ENCODE assay signal across 17 cellular contexts in the genomic region with DNA sequence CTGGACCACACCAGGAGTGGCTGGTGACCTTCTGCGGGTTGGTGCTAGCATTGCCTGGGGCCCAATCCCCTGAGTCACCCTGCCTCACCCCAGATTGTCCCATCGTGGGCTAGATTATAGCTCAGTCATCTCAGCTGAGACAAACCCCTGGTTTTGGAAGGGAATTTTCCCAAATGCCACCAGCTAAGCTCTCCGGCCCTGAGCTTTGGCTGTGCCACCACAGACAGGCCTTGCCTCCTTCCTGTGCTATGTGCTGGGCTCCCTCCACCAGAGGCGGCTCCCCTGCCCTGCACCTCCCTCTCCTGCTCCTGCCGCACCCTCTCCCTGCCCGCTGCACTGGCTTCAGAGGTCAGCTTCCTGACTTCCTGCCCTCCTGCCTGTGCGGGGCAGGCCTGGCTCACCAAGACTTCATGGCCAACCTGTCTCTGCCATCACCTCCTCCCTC.
DNase-seq lines count a peak whose midpoint lies in the region; ATAC-seq and TF ChIP-seq lines count a peak whose summit lies in the region.
"Had no signal": no experiment of that assay in that cellular context is flagged by ENCODE, and none has a peak within 500 bp of the region (broad histone marks: within the 10 kb centered on the region; RNA-seq: fewer than 3 reads in every experiment).

No MANE protein-coding gene starts in this region.

- intact Hi-C loops in Caco-2 (cut with micrococcal nuclease; ENCODE audit: unreplicated experiment) (no loop called here), mucosa of descending colon (cut with DNase I, micrococcal nuclease) (no loop called here), prostate gland (cut with DNase I) (loop anchor here (10.0 kb wide), 1 partner anchor 69 kb away; no protein-coding TSS in a partner anchor)
- intact Hi-C loops in activated CD8-positive, alpha-beta T cell treated with anti-CD3 and anti-CD28 coated beads for 36 hours (cut with micrococcal nuclease) = loop anchor here (5.0 kb wide), 1 partner anchor 196 kb away; a partner anchor contains a TSS

- no peaks in the 10 kb centered on the region for H3K27me3 Mint-ChIP-seq in Caco-2 (ENCODE audit: insufficient read depth, unreplicated experiment)
- peaks cover 2% of the 10 kb centered on the region for H3K27me3 Mint-ChIP-seq in activated CD8-positive, alpha-beta T cell treated with anti-CD3 and anti-CD28 coated beads for 36 hours
- H3K27me3 Mint-ChIP-seq: activated naive CD4-positive, alpha-beta T cell treated with anti-CD3 and anti-CD28 coated beads, Interleukin-2, amount 50 U/mL, for 24 hours had no signal

- H3K27ac ChIP-seq in prostate gland = no peak overlapping the region
- H3K27ac ChIP-seq: C4-2B, colonic mucosa, esophagus squamous epithelium, stomach had no signal

- H3K4me1 ChIP-seq in Caco-2 (no peaks in the 10 kb centered on the region), mucosa of descending colon (ENCODE audit: low read depth) (no peaks in the 10 kb centered on the region), prostate gland (replicated peaks) (peaks cover 10% of the 10 kb centered on the region)
- H3K4me1 ChIP-seq: colonic mucosa had no signal

- peak; percentile 47 for ATAC-seq in mucosa of descending colon
- ATAC-seq in activated CD8-positive, alpha-beta T cell treated with anti-CD3 and anti-CD28 coated beads for 36 hours = no peak
- ATAC-seq: K562 had no signal

- TF ChIP-seq CTCF in Caco-2 (IDR thresholded peaks at IDR 0.05; ENCODE audit: insufficient read depth in 1 of 2, low read depth in 1 of 2, low read length in 1 of 2, severe bottlenecking in 1 of 2, unreplicated experiment in 1 of 2) = no peak
- no peak for TF ChIP-seq CTCF in mucosa of descending colon (IDR thresholded peaks at IDR 0.05)
- no peak for TF ChIP-seq CTCF in prostate gland (IDR thresholded peaks at IDR 0.05)
- no peak for TF ChIP-seq CTCF in activated CD8-positive, alpha-beta T cell treated with anti-CD3 and anti-CD28 coated beads for 36 hours (IDR thresholded peaks at IDR 0.05)

- H3K36me3 Mint-ChIP-seq in Caco-2 (ENCODE audit: insufficient read depth, unreplicated experiment) = no peaks in the 10 kb centered on the region
- no peaks in the 10 kb centered on the region for H3K36me3 Mint-ChIP-seq in activated CD8-positive, alpha-beta T cell treated with anti-CD3 and anti-CD28 coated beads for 36 hours (ENCODE audit: low read depth)
- H3K36me3 Mint-ChIP-seq: activated naive CD4-positive, alpha-beta T cell treated with anti-CD3 and anti-CD28 coated beads, Interleukin-2, amount 50 U/mL, for 24 hours had no signal

- H3K9me3 Mint-ChIP-seq in Caco-2 (ENCODE audit: unreplicated experiment) = no peaks in the 10 kb centered on the region
- H3K9me3 Mint-ChIP-seq in activated CD8-positive, alpha-beta T cell treated with anti-CD3 and anti-CD28 coated beads for 36 hours = no peaks in the 10 kb centered on the region
- H3K9me3 Mint-ChIP-seq: activated naive CD4-positive, alpha-beta T cell treated with anti-CD3 and anti-CD28 coated beads, Interleukin-2, amount 50 U/mL, for 24 hours had no signal

- H3K4me3 ChIP-seq in Caco-2 (ENCODE audit: low read depth, low read length) (no peak overlapping the region), mucosa of descending colon (no peak overlapping the region), prostate gland (no peak overlapping the region)
- H3K4me3 ChIP-seq: colonic mucosa, esophagus squamous epithelium, K562, stomach had no signal

- no peak for TF ChIP-seq POLR2A in prostate gland (IDR thresholded peaks at IDR 0.05)

- BruUV-seq in Caco-2 (replicated peaks; lab: Mats Ljungman, UMichigan) = no TSS peak

- no peak overlapping the region for H3K4me3 Mint-ChIP-seq in Caco-2 (ENCODE audit: unreplicated experiment)
- no peak overlapping the region for H3K4me3 Mint-ChIP-seq in activated CD8-positive, alpha-beta T cell treated with anti-CD3 and anti-CD28 coated beads for 36 hours
- H3K4me3 Mint-ChIP-seq: activated naive CD4-positive, alpha-beta T cell treated with anti-CD3 and anti-CD28 coated beads, Interleukin-2, amount 50 U/mL, for 24 hours had no signal

- peak overlapping the region; percentile 8 for H3K27ac Mint-ChIP-seq in Caco-2 (ENCODE audit: unreplicated experiment)
- no peak overlapping the region for H3K27ac Mint-ChIP-seq in activated CD8-positive, alpha-beta T cell treated with anti-CD3 and anti-CD28 coated beads for 36 hours
- H3K27ac Mint-ChIP-seq: activated naive CD4-positive, alpha-beta T cell treated with anti-CD3 and anti-CD28 coated beads, Interleukin-2, amount 50 U/mL, for 24 hours had no signal

- 90% methylated on average over 7 of the region's 7 CpGs for WGBS in prostate gland

- DNase-seq in Caco-2 = no peak
- DNase-seq in LHCN-M2 (ENCODE audit: low read depth) = peak; percentile 88
- peak; percentile 47 for DNase-seq in cerebellar cortex (ENCODE audit: low spot score)
- DNase-seq in mucosa of descending colon = no peak
- no peak for DNase-seq in prostate gland (ENCODE audit: low spot score)
- no peak for DNase-seq in H4 (ENCODE audit: low spot score)
- DNase-seq in activated CD8-positive, alpha-beta T cell treated with anti-CD3 and anti-CD28 coated beads for 36 hours = no peak
- DNase-seq in activated CD4-positive, CD25-positive, alpha-beta regulatory T cell treated with anti-CD3 and anti-CD28 coated beads, Interleukin-2, amount 50 U/mL, for 72 hours = no peak
- DNase-seq: colonic mucosa, esophagus squamous epithelium, GDM1, midbrain, NCI-H774, stomach had no signal

- no peaks in the 10 kb centered on the region for H3K4me1 Mint-ChIP-seq in Caco-2 (ENCODE audit: low read depth, unreplicated experiment)
- peaks cover 3% of the 10 kb centered on the region for H3K4me1 Mint-ChIP-seq in activated CD8-positive, alpha-beta T cell treated with anti-CD3 and anti-CD28 coated beads for 36 hours (ENCODE audit: low read depth)

- no peaks in the 10 kb centered on the region for H3K36me3 ChIP-seq in Caco-2 (ENCODE audit: control insufficient read depth, insufficient read depth, low read length)
- H3K36me3 ChIP-seq in mucosa of descending colon (ENCODE audit: low read depth) = no peaks in the 10 kb centered on the region
- no peaks in the 10 kb centered on the region for H3K36me3 ChIP-seq in prostate gland
- H3K36me3 ChIP-seq: colonic mucosa, stomach had no signal

- H3K9me3 ChIP-seq in Caco-2 = no peaks in the 10 kb centered on the region
- H3K9me3 ChIP-seq in mucosa of descending colon = no peaks in the 10 kb centered on the region
- no peaks in the 10 kb centered on the region for H3K9me3 ChIP-seq in prostate gland
- H3K9me3 ChIP-seq: colonic mucosa, esophagus squamous epithelium, stomach had no signal

- POLR2A ChIA-PET in Caco-2 (lab: Charles Lee) = no interaction called here
- POLR2A ChIA-PET in activated CD8-positive, alpha-beta T cell treated with anti-CD3 and anti-CD28 coated beads for 36 hours (lab: Charles Lee) = no interaction called here

- CTCF ChIA-PET in Caco-2 (lab: Charles Lee) = interaction anchor here (0.7 to 5.4 kb wide), 4 partner anchors 25 to 139 kb away, joined by 3 to 49 read pairs (median 18); no protein-coding TSS in a partner anchor
- CTCF ChIA-PET in activated CD8-positive, alpha-beta T cell treated with anti-CD3 and anti-CD28 coated beads for 36 hours (lab: Charles Lee) = interaction anchor here (0.7 to 5.3 kb wide), 4 partner anchors 27 to 200 kb away, joined by 3 to 64 read pairs (median 4); no protein-coding TSS in a partner anchor

- H3K27me3 ChIP-seq in Caco-2 (replicated peaks; ENCODE audit: control insufficient read depth, insufficient read depth, low read length) = no peaks in the 10 kb centered on the region
- H3K27me3 ChIP-seq in prostate gland (replicated peaks; ENCODE audit: insufficient read depth) = no peaks in the 10 kb centered on the region
- H3K27me3 ChIP-seq: colonic mucosa, esophagus squamous epithelium, stomach had no signal

Comparison
In these comparisons a context has a peak if more than half of its experiments do, and no peak if none do; other contexts are left out.
1. DNase-seq: peak in LHCN-M2 (single experiment) and cerebellar cortex (single experiment); none in Caco-2 (0 of 2), mucosa of descending colon (0 of 3), prostate gland (single experiment), H4 (single experiment), activated CD8-positive, alpha-beta T cell treated with anti-CD3 and anti-CD28 coated beads for 36 hours (single experiment) and activated CD4-positive, CD25-positive, alpha-beta regulatory T cell treated with anti-CD3 and anti-CD28 coated beads, Interleukin-2, amount 50 U/mL, for 72 hours (single experiment).
2. intact Hi-C loops: an anchor here in prostate gland (10.0 kb wide) and activated CD8-positive, alpha-beta T cell treated with anti-CD3 and anti-CD28 coated beads for 36 hours (5.0 kb wide); none called in Caco-2 and mucosa of descending colon.